ENCODE assay signal across 2 cellular contexts in genomic region chr13:41222259-41222852, GRCh38.
TF ChIP-seq lines count a peak whose summit lies in the region.

No MANE protein-coding gene starts in this region.

TF ChIP-seq in HEK293, 187 proteins besides CTCF, POLR2A, EP300 and RAD21 (continued from another document):
- TF ChIP-seq, protein P1, sequence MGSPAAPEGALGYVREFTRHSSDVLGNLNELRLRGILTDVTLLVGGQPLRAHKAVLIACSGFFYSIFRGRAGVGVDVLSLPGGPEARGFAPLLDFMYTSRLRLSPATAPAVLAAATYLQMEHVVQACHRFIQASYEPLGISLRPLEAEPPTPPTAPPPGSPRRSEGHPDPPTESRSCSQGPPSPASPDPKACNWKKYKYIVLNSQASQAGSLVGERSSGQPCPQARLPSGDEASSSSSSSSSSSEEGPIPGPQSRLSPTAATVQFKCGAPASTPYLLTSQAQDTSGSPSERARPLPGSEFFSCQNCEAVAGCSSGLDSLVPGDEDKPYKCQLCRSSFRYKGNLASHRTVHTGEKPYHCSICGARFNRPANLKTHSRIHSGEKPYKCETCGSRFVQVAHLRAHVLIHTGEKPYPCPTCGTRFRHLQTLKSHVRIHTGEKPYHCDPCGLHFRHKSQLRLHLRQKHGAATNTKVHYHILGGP (tag by site-specific recombination; IDR thresholded peaks at IDR 0.05): no peak
- TF ChIP-seq ZNF37A (tag by site-specific recombination; IDR thresholded peaks at IDR 0.05) (no peak), SALL2 (tag by site-specific recombination; IDR thresholded peaks at IDR 0.05; ENCODE audit: borderline replicate concordance) (no peak), ZNF2 (tag by site-specific recombination; IDR thresholded peaks at IDR 0.05) (0 out of 2 replicates have a peak, but pooled peaks have one; percentile 28)

TF ChIP-seq in HepG2, 621 proteins besides CTCF, POLR2A, EP300 and RAD21:
- TF ChIP-seq, protein P2, sequence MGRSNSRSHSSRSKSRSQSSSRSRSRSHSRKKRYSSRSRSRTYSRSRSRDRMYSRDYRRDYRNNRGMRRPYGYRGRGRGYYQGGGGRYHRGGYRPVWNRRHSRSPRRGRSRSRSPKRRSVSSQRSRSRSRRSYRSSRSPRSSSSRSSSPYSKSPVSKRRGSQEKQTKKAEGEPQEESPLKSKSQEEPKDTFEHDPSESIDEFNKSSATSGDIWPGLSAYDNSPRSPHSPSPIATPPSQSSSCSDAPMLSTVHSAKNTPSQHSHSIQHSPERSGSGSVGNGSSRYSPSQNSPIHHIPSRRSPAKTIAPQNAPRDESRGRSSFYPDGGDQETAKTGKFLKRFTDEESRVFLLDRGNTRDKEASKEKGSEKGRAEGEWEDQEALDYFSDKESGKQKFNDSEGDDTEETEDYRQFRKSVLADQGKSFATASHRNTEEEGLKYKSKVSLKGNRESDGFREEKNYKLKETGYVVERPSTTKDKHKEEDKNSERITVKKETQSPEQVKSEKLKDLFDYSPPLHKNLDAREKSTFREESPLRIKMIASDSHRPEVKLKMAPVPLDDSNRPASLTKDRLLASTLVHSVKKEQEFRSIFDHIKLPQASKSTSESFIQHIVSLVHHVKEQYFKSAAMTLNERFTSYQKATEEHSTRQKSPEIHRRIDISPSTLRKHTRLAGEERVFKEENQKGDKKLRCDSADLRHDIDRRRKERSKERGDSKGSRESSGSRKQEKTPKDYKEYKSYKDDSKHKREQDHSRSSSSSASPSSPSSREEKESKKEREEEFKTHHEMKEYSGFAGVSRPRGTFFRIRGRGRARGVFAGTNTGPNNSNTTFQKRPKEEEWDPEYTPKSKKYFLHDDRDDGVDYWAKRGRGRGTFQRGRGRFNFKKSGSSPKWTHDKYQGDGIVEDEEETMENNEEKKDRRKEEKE (IDR thresholded peaks at IDR 0.05): no peak
- no peak for TF ChIP-seq ZNF792 (CRISPR knock-in tag; IDR thresholded peaks at IDR 0.05)
- TF ChIP-seq ZNF205 (CRISPR knock-in tag; IDR thresholded peaks at IDR 0.05): no peak
- TF ChIP-seq, protein P3, sequence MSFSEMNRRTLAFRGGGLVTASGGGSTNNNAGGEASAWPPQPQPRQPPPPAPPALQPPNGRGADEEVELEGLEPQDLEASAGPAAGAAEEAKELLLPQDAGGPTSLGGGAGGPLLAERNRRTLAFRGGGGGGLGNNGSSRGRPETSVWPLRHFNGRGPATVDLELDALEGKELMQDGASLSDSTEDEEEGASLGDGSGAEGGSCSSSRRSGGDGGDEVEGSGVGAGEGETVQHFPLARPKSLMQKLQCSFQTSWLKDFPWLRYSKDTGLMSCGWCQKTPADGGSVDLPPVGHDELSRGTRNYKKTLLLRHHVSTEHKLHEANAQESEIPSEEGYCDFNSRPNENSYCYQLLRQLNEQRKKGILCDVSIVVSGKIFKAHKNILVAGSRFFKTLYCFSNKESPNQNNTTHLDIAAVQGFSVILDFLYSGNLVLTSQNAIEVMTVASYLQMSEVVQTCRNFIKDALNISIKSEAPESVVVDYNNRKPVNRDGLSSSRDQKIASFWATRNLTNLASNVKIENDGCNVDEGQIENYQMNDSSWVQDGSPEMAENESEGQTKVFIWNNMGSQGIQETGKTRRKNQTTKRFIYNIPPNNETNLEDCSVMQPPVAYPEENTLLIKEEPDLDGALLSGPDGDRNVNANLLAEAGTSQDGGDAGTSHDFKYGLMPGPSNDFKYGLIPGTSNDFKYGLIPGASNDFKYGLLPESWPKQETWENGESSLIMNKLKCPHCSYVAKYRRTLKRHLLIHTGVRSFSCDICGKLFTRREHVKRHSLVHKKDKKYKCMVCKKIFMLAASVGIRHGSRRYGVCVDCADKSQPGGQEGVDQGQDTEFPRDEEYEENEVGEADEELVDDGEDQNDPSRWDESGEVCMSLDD (CRISPR knock-in tag; IDR thresholded peaks at IDR 0.05; ENCODE audit: borderline replicate concordance): no peak
- no peak for TF ChIP-seq ERF (CRISPR knock-in tag; IDR thresholded peaks at IDR 0.05)
- no peak for TF ChIP-seq MBD4 (IDR thresholded peaks at IDR 0.05; ENCODE audit: borderline replicate concordance, low read length)
- no peak for TF ChIP-seq ZNF788 (CRISPR knock-in tag; IDR thresholded peaks at IDR 0.05; ENCODE audit: borderline replicate concordance)
- peak; percentile 83 for TF ChIP-seq SMC3 (IDR thresholded peaks at IDR 0.05; ENCODE audit: low read length)
- TF ChIP-seq STAG1 (CRISPR knock-in tag; IDR thresholded peaks at IDR 0.05): peak; percentile 68
- TF ChIP-seq ZNF614 (CRISPR knock-in tag; IDR thresholded peaks at IDR 0.05; ENCODE audit: borderline replicate concordance): peak; percentile 69; the same call in 1 of the 2 replicates
- TF ChIP-seq TSC22D2 (CRISPR knock-in tag; IDR thresholded peaks at IDR 0.05; ENCODE audit: borderline replicate concordance): 0 out of 2 replicates have a peak, but pooled peaks have one; percentile 44
- peak; percentile 31; the same call in 1 of the 2 replicates for TF ChIP-seq THAP11 (CRISPR knock-in tag; IDR thresholded peaks at IDR 0.05)
- TF ChIP-seq ZZZ3 (CRISPR knock-in tag; IDR thresholded peaks at IDR 0.05; ENCODE audit: borderline replicate concordance): no peak
- no peak for TF ChIP-seq AKAP8 (CRISPR knock-in tag; IDR thresholded peaks at IDR 0.05)
- TF ChIP-seq, protein P4, sequence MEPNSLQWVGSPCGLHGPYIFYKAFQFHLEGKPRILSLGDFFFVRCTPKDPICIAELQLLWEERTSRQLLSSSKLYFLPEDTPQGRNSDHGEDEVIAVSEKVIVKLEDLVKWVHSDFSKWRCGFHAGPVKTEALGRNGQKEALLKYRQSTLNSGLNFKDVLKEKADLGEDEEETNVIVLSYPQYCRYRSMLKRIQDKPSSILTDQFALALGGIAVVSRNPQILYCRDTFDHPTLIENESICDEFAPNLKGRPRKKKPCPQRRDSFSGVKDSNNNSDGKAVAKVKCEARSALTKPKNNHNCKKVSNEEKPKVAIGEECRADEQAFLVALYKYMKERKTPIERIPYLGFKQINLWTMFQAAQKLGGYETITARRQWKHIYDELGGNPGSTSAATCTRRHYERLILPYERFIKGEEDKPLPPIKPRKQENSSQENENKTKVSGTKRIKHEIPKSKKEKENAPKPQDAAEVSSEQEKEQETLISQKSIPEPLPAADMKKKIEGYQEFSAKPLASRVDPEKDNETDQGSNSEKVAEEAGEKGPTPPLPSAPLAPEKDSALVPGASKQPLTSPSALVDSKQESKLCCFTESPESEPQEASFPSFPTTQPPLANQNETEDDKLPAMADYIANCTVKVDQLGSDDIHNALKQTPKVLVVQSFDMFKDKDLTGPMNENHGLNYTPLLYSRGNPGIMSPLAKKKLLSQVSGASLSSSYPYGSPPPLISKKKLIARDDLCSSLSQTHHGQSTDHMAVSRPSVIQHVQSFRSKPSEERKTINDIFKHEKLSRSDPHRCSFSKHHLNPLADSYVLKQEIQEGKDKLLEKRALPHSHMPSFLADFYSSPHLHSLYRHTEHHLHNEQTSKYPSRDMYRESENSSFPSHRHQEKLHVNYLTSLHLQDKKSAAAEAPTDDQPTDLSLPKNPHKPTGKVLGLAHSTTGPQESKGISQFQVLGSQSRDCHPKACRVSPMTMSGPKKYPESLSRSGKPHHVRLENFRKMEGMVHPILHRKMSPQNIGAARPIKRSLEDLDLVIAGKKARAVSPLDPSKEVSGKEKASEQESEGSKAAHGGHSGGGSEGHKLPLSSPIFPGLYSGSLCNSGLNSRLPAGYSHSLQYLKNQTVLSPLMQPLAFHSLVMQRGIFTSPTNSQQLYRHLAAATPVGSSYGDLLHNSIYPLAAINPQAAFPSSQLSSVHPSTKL (CRISPR knock-in tag; IDR thresholded peaks at IDR 0.05): 0 out of 2 replicates have a peak, but pooled peaks have one; percentile 13
- TF ChIP-seq GATAD2A (CRISPR knock-in tag; IDR thresholded peaks at IDR 0.05): 0 out of 2 replicates have a peak, but pooled peaks have one; percentile 27
- TF ChIP-seq PCBP1 (IDR thresholded peaks at IDR 0.05; ENCODE audit: borderline replicate concordance, low read depth, low read length): no peak
